In genomic region chr20:57148266-57148665, GRCh38 we compare ENCODE assay signal across 21 cellular contexts.
A peak's percentile ranks its signal among the peaks of the same experiment; 100 is the strongest.
DNase-seq lines count a peak whose midpoint lies in the region; ATAC-seq and TF ChIP-seq lines count a peak whose summit lies in the region.
"Had no signal": no experiment of that assay in that cellular context is flagged by ENCODE, and none has a peak within 500 bp of the region (broad histone marks: within the 10 kb centered on the region; RNA-seq: fewer than 3 reads in every experiment).

No MANE protein-coding gene starts in this region.

- H3K36me3 ChIP-seq in hepatocyte (replicated peaks; ENCODE audit: insufficient read depth, low read depth) (no peaks in the 10 kb centered on the region), neuronal stem cell (replicated peaks in 1 of 2; ENCODE audit: control insufficient read depth in 2 of 2, insufficient read depth in 2 of 2, low read length in 2 of 2) (peaks cover 0 to 1% of the 10 kb centered on the region in 2 donors)

- no peak overlapping the region for H3K4me3 Mint-ChIP-seq in natural killer cell
- H3K4me3 Mint-ChIP-seq: CD4-positive, alpha-beta memory T cell; IgD-negative memory B cell had no signal

- H4K91ac ChIP-seq in neuronal stem cell (ENCODE audit: low read depth, low read length, poor library complexity): no peak overlapping the region

- intact Hi-C loops in natural killer cell (cut with micrococcal nuclease): no loop called here

- H3K9ac ChIP-seq in neuronal stem cell (ENCODE audit: low read depth, low read length, poor library complexity): no peak overlapping the region

- H3K27me3 ChIP-seq in hepatocyte (no peaks in the 10 kb centered on the region), neuronal stem cell (ENCODE audit: control insufficient read depth in 3 of 3, insufficient read depth in 3 of 3, low read depth in 1 of 3, low read length in 3 of 3) (peaks cover 0 to 41% (median 0%) of the 10 kb centered on the region in 3 experiments)

- TF ChIP-seq CTCF in GM12865 (IDR thresholded peaks at IDR 0.05; ENCODE audit: insufficient read depth, low read depth, low read length, missing control alignments) (no peak), fibroblast of villous mesenchyme (IDR thresholded peaks at IDR 0.05; ENCODE audit: insufficient read depth, low read depth, low read length) (no peak), hepatocyte (IDR thresholded peaks at IDR 0.05; ENCODE audit: poor library complexity) (no peak), natural killer cell (IDR thresholded peaks at IDR 0.05) (no peak)

- no peak overlapping the region for H3K27ac ChIP-seq in hepatocyte
- H3K27ac ChIP-seq in neuronal stem cell (replicated peaks; ENCODE audit: low read length): no peak overlapping the region
- H3K27ac ChIP-seq: A549, SK-N-MC had no signal

- no peak overlapping the region for H2BK12ac ChIP-seq in neuronal stem cell (ENCODE audit: low read length)

- H3K4me1 ChIP-seq in hepatocyte (ENCODE audit: insufficient read depth): peaks cover 6% of the 10 kb centered on the region
- H3K4me1 ChIP-seq in neuronal stem cell (ENCODE audit: control insufficient read depth in 2 of 2, insufficient read depth in 1 of 2, low read depth in 1 of 2, low read length in 2 of 2): no peaks in the 10 kb centered on the region
- H3K4me1 ChIP-seq: A549 had no signal

- no peaks in the 10 kb centered on the region for H3K36me3 Mint-ChIP-seq in natural killer cell
- H3K36me3 Mint-ChIP-seq: CD4-positive, alpha-beta memory T cell had no signal

- no peak overlapping the region for H2BK120ac ChIP-seq in neuronal stem cell (ENCODE audit: low read depth, low read length)

- H2BK5ac ChIP-seq in neuronal stem cell (ENCODE audit: low read length): no peak overlapping the region

- peaks cover 32 to 56% of the 10 kb centered on the region in 2 donors for H3K27me3 Mint-ChIP-seq in natural killer cell (ENCODE audit: low read depth in 2 of 2)

- no peaks in the 10 kb centered on the region for H3K79me2 ChIP-seq in hepatocyte

- ATAC-seq in GM18511 (IDR thresholded peaks at IDR 0.05; ENCODE audit: unreplicated experiment) (no peak), HG02884 (IDR thresholded peaks at IDR 0.05; ENCODE audit: unreplicated experiment) (no peak), natural killer cell (no peak)
- ATAC-seq: A549 had no signal

- no peaks in the 10 kb centered on the region for H3K79me1 ChIP-seq in neuronal stem cell (ENCODE audit: low read depth, low read length)

- no peak overlapping the region for H3K14ac ChIP-seq in neuronal stem cell (ENCODE audit: low read length)

- peak overlapping the region; percentile 40 for H3K18ac ChIP-seq in neuronal stem cell (ENCODE audit: low read length)

- H3K27ac Mint-ChIP-seq in natural killer cell: no peak overlapping the region
- H3K27ac Mint-ChIP-seq: CD4-positive, alpha-beta memory T cell; IgD-negative memory B cell had no signal

- no peaks in the 10 kb centered on the region for H4K20me1 ChIP-seq in hepatocyte (ENCODE audit: insufficient read depth, poor library complexity, severe bottlenecking)

- H3K4me1 Mint-ChIP-seq in natural killer cell: peaks cover 4 to 6% of the 10 kb centered on the region in 2 donors
- H3K4me1 Mint-ChIP-seq: CD4-positive, alpha-beta memory T cell; IgD-negative memory B cell had no signal

- 43% methylated on average over 13 of the region's 13 CpGs for WGBS in hepatocyte (ENCODE audit: low lambda C conversion rate, missing lambda C conversion rate)
- WGBS in neuronal stem cell (ENCODE audit: extremely low coverage in 2 of 2, insufficient read length in 2 of 2, insufficient replicate concordance in 1 of 2), 2 donors: no CpG with 5 or more reads among the region's 13 CpGs

- H2AK5ac ChIP-seq in neuronal stem cell (ENCODE audit: low read depth, low read length): no peak overlapping the region

- H3K4me2 ChIP-seq in hepatocyte: peak overlapping the region; percentile 9
- H3K4me2 ChIP-seq in neuronal stem cell (ENCODE audit: insufficient read depth, low read length, poor library complexity, severe bottlenecking): no peak overlapping the region
- H3K4me2 ChIP-seq: A549 had no signal

- H3K23ac ChIP-seq in neuronal stem cell (ENCODE audit: low read depth, low read length, poor library complexity): no peak overlapping the region

- no peak overlapping the region for H3K4ac ChIP-seq in neuronal stem cell (ENCODE audit: low read length)

- H4K8ac ChIP-seq in neuronal stem cell (ENCODE audit: low read depth, low read length): no peak overlapping the region

- H2AFZ ChIP-seq in hepatocyte (no peak overlapping the region), neuronal stem cell (ENCODE audit: low read length) (no peak overlapping the region)

- H3K9me3 ChIP-seq in hepatocyte (ENCODE audit: low read depth) (no peaks in the 10 kb centered on the region), neuronal stem cell (replicated peaks in 1 of 2; ENCODE audit: control insufficient read depth in 2 of 2, insufficient read depth in 1 of 2, low read depth in 1 of 2, low read length in 2 of 2) (no peaks in the 10 kb centered on the region)
- H3K9me3 ChIP-seq: A549 had no signal

- DNase-seq in GM12865 (ENCODE audit: low read depth) (peak; percentile 31), fibroblast of villous mesenchyme (ENCODE audit: low read depth) (peak; percentile 29), hepatocyte (ENCODE audit: low spot score) (no peak), neuronal stem cell (ENCODE audit: low spot score) (no peak), natural killer cell (no peak)
- DNase-seq: DMS53; EL; H7; Karpas-422; NCI-H1417 treated with DMSO at 0.1 percent for 48 hours; NCI-H187 treated with DMSO at 0.1 percent for 48 hours; NCI-H446; NCI-H526 treated with DMSO at 0.1 percent for 48 hours; NK-92 treated with Interleukin-12 subunit alpha and Interleukin-12 subunit beta, amount 100 ng/mL, for 24 hours; SHP77 had no signal

- H3K4me3 ChIP-seq in GM12865 (ENCODE audit: low read depth, low read length) (no peak overlapping the region), fibroblast of villous mesenchyme (ENCODE audit: low read depth, low read length) (no peak overlapping the region), hepatocyte (no peak overlapping the region), neuronal stem cell (ENCODE audit: low read length in 2 of 2) (no peak overlapping the region)
- H3K4me3 ChIP-seq: A549, SK-N-MC had no signal

- H3K9me3 Mint-ChIP-seq in natural killer cell: no peaks in the 10 kb centered on the region

- no peak overlapping the region for H2BK15ac ChIP-seq in neuronal stem cell (ENCODE audit: low read length)

- no peaks in the 10 kb centered on the region for H3K9me2 ChIP-seq in hepatocyte (replicated peaks; ENCODE audit: insufficient read depth)

Comparison
In these comparisons a context has a peak if more than half of its experiments do, and no peak if none do; other contexts are left out.
1. DNase-seq: peak in GM12865 (single experiment) and fibroblast of villous mesenchyme (single experiment); none in hepatocyte (single experiment), neuronal stem cell (single experiment) and natural killer cell (single experiment).